Comparison of ENCODE assay signal across 8 cellular contexts in genomic region chr7:92528188-92528957, GRCh38. TPM values are rescaled to one million over a fixed set of nuclear protein-coding genes. Genes with fewer than 3 reads are reported as not detected.
A peak's percentile ranks its signal among the peaks of the same experiment; 100 is the strongest.
DNase-seq lines count a peak whose midpoint lies in the region; ATAC-seq and TF ChIP-seq lines count a peak whose summit lies in the region.

TSS of gene PEX1 (minus strand) at chr7:92528520. CDS start at chr7:92528435, 85 bp downstream.
TSS of gene RBM48 (plus strand) at chr7:92528795. CDS start at chr7:92528814, 19 bp downstream.

- peak; percentile 40 for TF ChIP-seq CTCF in upper lobe of right lung (IDR thresholded peaks at IDR 0.05)

- TF ChIP-seq POLR2A in GM15510 (IDR thresholded peaks at IDR 0.05; ENCODE audit: borderline replicate concordance, extremely low read depth, insufficient read length) = peak; percentile 62

- intact Hi-C loops in left cardiac atrium (cut with DNase I) = loop anchor here in 1 of 2 donors (10.0 kb wide), 1 partner anchor 56 kb away; no protein-coding TSS in a partner anchor
- intact Hi-C loops in posterior vena cava (cut with DNase I) = no loop called here
- intact Hi-C loops in upper lobe of right lung (cut with DNase I) = no loop called here

- peak within 1 kb of the TSS; percentile 92 for H3K4me3 ChIP-seq in upper lobe of right lung

- H3K9me3 Mint-ChIP-seq in T-helper 1 cell treated with Interleukin-12 subunit alpha and Interleukin-12 subunit beta and Interleukin-4 antibody, amounts not matched to agents 30 μg/mL and 1 μg/mL, for 36 hours = no peaks in the 10 kb centered on the region

- DNase-seq in NCI-H1694 (lab: John Stamatoyannopoulos, UW) (peak; percentile 99), amniotic stem cell (lab: John Stamatoyannopoulos, UW) (peak; percentile 99), left cardiac atrium (peak; percentile 96), posterior vena cava (ENCODE audit: low spot score) (peak; percentile 99), upper lobe of right lung (peak; percentile 98)

- peaks cover 20% of the 10 kb centered on the region for H3K36me3 Mint-ChIP-seq in T-helper 1 cell treated with Interleukin-12 subunit alpha and Interleukin-12 subunit beta and Interleukin-4 antibody, amounts not matched to agents 30 μg/mL and 1 μg/mL, for 36 hours (ENCODE audit: low read depth)

- H3K27me3 Mint-ChIP-seq in T-helper 1 cell treated with Interleukin-12 subunit alpha and Interleukin-12 subunit beta and Interleukin-4 antibody, amounts not matched to agents 30 μg/mL and 1 μg/mL, for 36 hours (ENCODE audit: low read depth) = no peaks in the 10 kb centered on the region

- H3K36me3 ChIP-seq in upper lobe of right lung = peaks cover 27% of the 10 kb centered on the region

- peaks cover 24% of the 10 kb centered on the region for H3K4me1 Mint-ChIP-seq in T-helper 1 cell treated with Interleukin-12 subunit alpha and Interleukin-12 subunit beta and Interleukin-4 antibody, amounts not matched to agents 30 μg/mL and 1 μg/mL, for 36 hours (ENCODE audit: low read depth)

- peak within 1 kb of the TSS; percentile 90 for H3K27ac ChIP-seq in upper lobe of right lung

- peaks cover 26% of the 10 kb centered on the region for H3K4me1 ChIP-seq in upper lobe of right lung

- ATAC-seq in HG02885 (IDR thresholded peaks at IDR 0.05; ENCODE audit: poor library complexity, unreplicated experiment) (peak; percentile 92), left cardiac atrium (peak; percentile 99), upper lobe of right lung (peak; percentile 99)

- peak within 1 kb of the TSS; percentile 92 for H3K4me3 Mint-ChIP-seq in T-helper 1 cell treated with Interleukin-12 subunit alpha and Interleukin-12 subunit beta and Interleukin-4 antibody, amounts not matched to agents 30 μg/mL and 1 μg/mL, for 36 hours

- no peaks in the 10 kb centered on the region for H3K27me3 ChIP-seq in upper lobe of right lung

- H3K9me3 ChIP-seq in upper lobe of right lung = no peaks in the 10 kb centered on the region

- H3K27ac Mint-ChIP-seq in T-helper 1 cell treated with Interleukin-12 subunit alpha and Interleukin-12 subunit beta and Interleukin-4 antibody, amounts not matched to agents 30 μg/mL and 1 μg/mL, for 36 hours = peak within 1 kb of the TSS; percentile 93

RNA-seq across cellular contexts. Expression of gene PEX1, which starts in this region (rescaled TPM):
- 10 to 100 TPM; 11.6 to 15.2 TPM for total RNA-seq in left cardiac atrium
- 10 to 100 TPM; 16.9 to 17.7 TPM for total RNA-seq in posterior vena cava
- total RNA-seq in upper lobe of right lung = 14.2 TPM

RNA-seq across cellular contexts. Expression of gene RBM48, which starts in this region (rescaled TPM):
- total RNA-seq in left cardiac atrium = 10 to 100 TPM in 1 of 2 donors, 1 to 10 TPM in 1; 9.4 to 11.8 TPM
- total RNA-seq in posterior vena cava = 1 to 10 TPM; 7.8 to 8.7 TPM
- 13.2 TPM for total RNA-seq in upper lobe of right lung

Comparison
In these comparisons a context has a peak if more than half of its experiments do, and no peak if none do; other contexts are left out.
1. Peak in every context shown above with its lines: DNase-seq, ATAC-seq, H3K4me3 ChIP-seq and H3K27ac ChIP-seq.